9 cellular contexts compared by ENCODE assay signal in the genomic region with DNA sequence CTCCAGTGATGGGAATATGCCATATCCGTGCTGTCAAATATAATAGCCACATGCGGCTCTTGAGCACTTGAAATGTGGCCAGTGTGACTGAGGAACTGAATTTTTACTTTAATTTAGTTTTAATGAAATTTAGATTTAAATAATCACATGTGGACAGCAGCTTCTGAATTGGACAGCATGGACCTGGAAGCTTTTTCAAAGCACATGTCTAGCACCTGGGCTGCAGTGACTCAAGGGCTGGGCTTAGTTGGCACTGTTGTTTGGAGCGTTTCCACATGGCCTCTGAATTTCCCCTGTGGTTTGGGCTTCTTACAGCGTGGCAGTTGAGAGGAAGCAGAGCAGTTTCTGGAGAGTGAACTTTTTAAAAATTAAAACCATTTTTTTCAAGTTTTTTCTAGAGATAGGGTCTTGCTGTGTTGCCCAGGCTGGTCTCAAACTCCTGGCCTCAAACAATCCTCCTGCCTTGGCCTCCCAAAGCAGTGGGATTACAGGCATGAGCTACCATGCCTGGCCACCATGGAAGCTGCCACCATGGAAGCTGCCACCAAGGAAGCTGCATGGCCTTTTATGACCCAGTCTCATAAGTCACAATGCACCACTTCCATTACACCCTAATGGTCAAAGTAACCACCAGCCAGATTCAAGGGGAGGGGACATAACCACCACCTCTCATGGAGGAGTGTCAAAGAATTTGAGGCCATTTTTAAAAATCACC. TPM values are rescaled to one million over a fixed set of nuclear protein-coding genes. Genes with fewer than 3 reads are reported as not detected.
A peak's percentile ranks its signal among the peaks of the same experiment; 100 is the strongest.
DNase-seq lines count a peak whose midpoint lies in the region; ATAC-seq and TF ChIP-seq lines count a peak whose summit lies in the region.
"Had no signal": no experiment of that assay in that cellular context is flagged by ENCODE, and none has a peak within 500 bp of the region (broad histone marks: within the 10 kb centered on the region; RNA-seq: fewer than 3 reads in every experiment).

No MANE protein-coding gene starts in this region.

- no peaks in the 10 kb centered on the region for H3K36me3 ChIP-seq in transverse colon

- whole genome bisulfite sequencing in transverse colon (ENCODE audit: low coverage in 1 of 2), 2 donors, result 61 to 78% methylated on average over 3 to 4 of the region's 4 CpGs

- H3K9me3 Mint-ChIP-seq in stimulated activated memory B cell treated with anti-CD40 and anti-IgM and Interleukin-4, amounts not matched to agents 10 μg/mL and 1 μg/mL and 100 μg/mL, for 72 hours, result no peaks in the 10 kb centered on the region
- H3K9me3 Mint-ChIP-seq in glutamatergic neuron (ENCODE audit: unreplicated experiment), result peaks cover 3% of the 10 kb centered on the region

- TF ChIP-seq EP300 in transverse colon (IDR thresholded peaks at IDR 0.05; ENCODE audit: low read depth), result no peak

- peak; percentile 76 for ATAC-seq in stimulated activated memory B cell treated with anti-CD40 and anti-IgM and Interleukin-4, amounts not matched to agents 10 μg/mL and 1 μg/mL and 100 μg/mL, for 72 hours
- ATAC-seq in HG03457 (IDR thresholded peaks at IDR 0.05; ENCODE audit: unreplicated experiment), result no peak

- peaks cover 10% of the 10 kb centered on the region for H3K4me1 Mint-ChIP-seq in stimulated activated memory B cell treated with anti-CD40 and anti-IgM and Interleukin-4, amounts not matched to agents 10 μg/mL and 1 μg/mL and 100 μg/mL, for 72 hours
- H3K4me1 Mint-ChIP-seq in glutamatergic neuron (ENCODE audit: low read depth, unreplicated experiment), result peaks cover 14% of the 10 kb centered on the region

- H3K27ac Mint-ChIP-seq in stimulated activated memory B cell treated with anti-CD40 and anti-IgM and Interleukin-4, amounts not matched to agents 10 μg/mL and 1 μg/mL and 100 μg/mL, for 72 hours, result no peak overlapping the region
- no peak overlapping the region for H3K27ac Mint-ChIP-seq in glutamatergic neuron (ENCODE audit: unreplicated experiment)

- no peaks in the 10 kb centered on the region for H3K27me3 ChIP-seq in transverse colon

- H3K9me3 ChIP-seq in transverse colon, result no peaks in the 10 kb centered on the region

- H3K4me1 ChIP-seq in transverse colon, result peaks cover 0 to 34% (median 9%) of the 10 kb centered on the region in 4 donors

- no peak overlapping the region for H3K27ac ChIP-seq in transverse colon

- DNase-seq in LHCN-M2 (ENCODE audit: low read depth), result peak; percentile 53
- peak; percentile 49 for DNase-seq in activated T-cell treated with anti-CD3 and anti-CD28 coated beads for 24 hours (ENCODE audit: low read depth)
- DNase-seq in foreskin fibroblast, result peak; percentile 52 to 79
- DNase-seq in transverse colon, result no peak
- no peak for DNase-seq in NCI-H1417 treated with DMSO at 0.1 percent for 48 hours (lab: John Stamatoyannopoulos, UW)
- DNase-seq in glutamatergic neuron, result no peak
- DNase-seq: hypothalamus had no signal

- H3K36me3 Mint-ChIP-seq in stimulated activated memory B cell treated with anti-CD40 and anti-IgM and Interleukin-4, amounts not matched to agents 10 μg/mL and 1 μg/mL and 100 μg/mL, for 72 hours, result no peaks in the 10 kb centered on the region
- no peaks in the 10 kb centered on the region for H3K36me3 Mint-ChIP-seq in glutamatergic neuron (ENCODE audit: unreplicated experiment)

- H3K4me3 ChIP-seq in foreskin fibroblast (ENCODE audit: low read depth in 1 of 2, low read length in 2 of 2) (no peak overlapping the region), transverse colon (no peak overlapping the region)

- no peak for TF ChIP-seq CTCF in foreskin fibroblast (IDR thresholded peaks at IDR 0.05; ENCODE audit: low read depth, low read length)
- no peak for TF ChIP-seq CTCF in transverse colon (IDR thresholded peaks at IDR 0.05)
- no peak for TF ChIP-seq CTCF in glutamatergic neuron (IDR thresholded peaks at IDR 0.05; ENCODE audit: partially characterized antibody, unreplicated experiment)

- intact Hi-C loops in transverse colon (cut with DNase I; ENCODE audit: low total_unique reads), result loop anchor here (5.0 kb wide), 1 partner anchor 1156 kb away; no protein-coding TSS in a partner anchor

- in situ Hi-C loops in transverse colon (cut with MboI; ENCODE audit: low pct_ligation_motif_present in 1 of 4, low pct_unique_long_range_greater_than_20kb in 1 of 4, low sequenced_read_pairs in 3 of 4), result loop anchor here in 2 of 4 donors (25.0 kb wide), 1 partner anchor 289 kb away; a partner anchor contains a TSS

- TF ChIP-seq POLR2A in transverse colon (IDR thresholded peaks at IDR 0.05), result no peak

- no peaks in the 10 kb centered on the region for H3K27me3 Mint-ChIP-seq in stimulated activated memory B cell treated with anti-CD40 and anti-IgM and Interleukin-4, amounts not matched to agents 10 μg/mL and 1 μg/mL and 100 μg/mL, for 72 hours
- peaks cover under 1% of the 10 kb centered on the region for H3K27me3 Mint-ChIP-seq in glutamatergic neuron (ENCODE audit: unreplicated experiment)

- no peak overlapping the region for H3K4me3 Mint-ChIP-seq in stimulated activated memory B cell treated with anti-CD40 and anti-IgM and Interleukin-4, amounts not matched to agents 10 μg/mL and 1 μg/mL and 100 μg/mL, for 72 hours
- no peak overlapping the region for H3K4me3 Mint-ChIP-seq in glutamatergic neuron (ENCODE audit: unreplicated experiment)

RNA-seq across cellular contexts. Expression of a gene that starts 6.7 kb away (rescaled TPM):
- total RNA-seq in LHCN-M2 (2014; rRNA removed), result 9.3 and 16.9 TPM in 2 replicates
- 31.4 TPM for polyA plus RNA-seq in LHCN-M2 (2012)
- total RNA-seq in transverse colon, result 10 to 100 TPM; 69.1 to 88.3 (median 75.5) TPM
- 78.7 TPM for total RNA-seq in glutamatergic neuron (ENCODE audit: unreplicated experiment)

RNA-seq across cellular contexts. Expression of a gene that starts 37.5 kb away (rescaled TPM):
- total RNA-seq in LHCN-M2 (2014; rRNA removed) (not detected in 2 replicates), transverse colon (not detected), glutamatergic neuron (ENCODE audit: unreplicated experiment) (3.5 TPM)
- 0.06 TPM for polyA plus RNA-seq in LHCN-M2 (2012)

Comparison
In these comparisons a context has a peak if more than half of its experiments do, and no peak if none do; other contexts are left out.
1. DNase-seq: peak in LHCN-M2 (single experiment), activated T-cell treated with anti-CD3 and anti-CD28 coated beads for 24 hours (single experiment) and foreskin fibroblast (2 of 2); none in transverse colon (single experiment), NCI-H1417 treated with DMSO at 0.1 percent for 48 hours (single experiment) and glutamatergic neuron (single experiment).